ENCODE assay signal across 19 cellular contexts in genomic region chr9:125277411-125277810, GRCh38.
"Had no signal": no experiment of that assay in that cellular context is flagged by ENCODE, and none has a peak within 500 bp of the region (broad histone marks: within the 10 kb centered on the region; RNA-seq: fewer than 3 reads in every experiment).

No MANE protein-coding gene starts in this region.

- H3K4me1 ChIP-seq: SJCRH30 had no signal

- DNase-seq: IMR-90, Karpas-422, KG1, MG63, NCI-H1092, NCI-H1436, NCI-H187, NCI-H2029, NCI-H2081 treated with DMSO at 0.1 percent for 48 hours, NCI-H2171, NCI-H226, NCI-H446, NCI-H510A, NCI-H524 treated with DMSO at 0.1 percent for 48 hours, NCI-H69, NCI-H774, PC-3, SHP77 treated with DMSO at 0.1 percent for 48 hours, SJCRH30 had no signal

- H3K27ac ChIP-seq: SJCRH30 had no signal

- H3K9me3 ChIP-seq: MG63, SJCRH30 had no signal

- H3K27me3 ChIP-seq: MG63, SJCRH30 had no signal

- H3K4me3 ChIP-seq: MG63, SJCRH30 had no signal
